ENCODE assay signal across 10 cellular contexts in the genomic region with DNA sequence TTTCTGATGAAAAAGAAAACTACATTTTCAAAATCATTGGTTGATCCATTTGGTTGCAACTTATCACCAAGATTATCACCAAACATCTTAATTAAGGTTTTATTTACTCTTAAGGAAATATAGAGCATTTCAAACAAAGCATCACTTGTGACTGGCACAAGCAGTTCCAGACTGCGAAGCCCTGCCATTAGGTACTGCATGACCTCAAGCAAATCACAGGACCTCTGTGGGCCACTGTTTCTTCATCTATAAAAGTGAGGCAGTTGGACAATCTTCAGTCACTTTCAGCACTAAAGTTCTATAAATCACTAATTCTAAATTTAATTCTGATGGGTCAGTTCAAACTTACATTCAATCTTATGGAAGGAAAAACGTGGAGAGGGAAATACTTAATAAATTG. TPM values are rescaled to one million over a fixed set of nuclear protein-coding genes. Genes with fewer than 3 reads are reported as not detected.
DNase-seq lines count a peak whose midpoint lies in the region; ATAC-seq, FAIRE-seq and TF ChIP-seq lines count a peak whose summit lies in the region.
"Had no signal": no experiment of that assay in that cellular context is flagged by ENCODE, and none has a peak within 500 bp of the region (broad histone marks: within the 10 kb centered on the region; RNA-seq: fewer than 3 reads in every experiment).

No MANE protein-coding gene starts in this region.

- H3K79me2 ChIP-seq in HepG2 (ENCODE audit: insufficient read depth, low read length): peaks cover 92% of the 10 kb centered on the region

- no peaks in the 10 kb centered on the region for H3K9me3 ChIP-seq in left ventricle myocardium inferior (replicated peaks)
- no peaks in the 10 kb centered on the region for H3K9me3 ChIP-seq in right cardiac atrium (ENCODE audit: control insufficient read depth, low read length)
- H3K9me3 ChIP-seq in HepG2 (ENCODE audit: low read length): no peaks in the 10 kb centered on the region
- H3K9me3 ChIP-seq in vagina: no peaks in the 10 kb centered on the region

- no peaks in the 10 kb centered on the region for H3K27me3 Mint-ChIP-seq in activated CD4-positive, alpha-beta T cell treated with anti-CD3 and anti-CD28 coated beads, Interleukin-2, amount 10 ng/mL, durations not matched to agents 24 days and 14 days

- H3K4me3 Mint-ChIP-seq in activated CD4-positive, alpha-beta T cell treated with anti-CD3 and anti-CD28 coated beads, Interleukin-2, amount 10 ng/mL, durations not matched to agents 24 days and 14 days: peak overlapping the region; percentile 95

- TF ChIP-seq CTCF in left ventricle myocardium inferior (IDR thresholded peaks at IDR 0.05; ENCODE audit: borderline replicate concordance) (no peak), HepG2 (CRISPR knock-in tag; IDR thresholded peaks at IDR 0.05) (no peak), vagina (IDR thresholded peaks at IDR 0.05) (no peak)

- H3K27me3 ChIP-seq in left ventricle myocardium inferior (ENCODE audit: low read depth) (no peaks in the 10 kb centered on the region), right cardiac atrium (ENCODE audit: control insufficient read depth, insufficient read depth) (no peaks in the 10 kb centered on the region), HepG2 (ENCODE audit: control insufficient read depth in 1 of 2, insufficient read depth in 2 of 2, low read length in 2 of 2) (no peaks in the 10 kb centered on the region), vagina (no peaks in the 10 kb centered on the region)
- H3K27me3 ChIP-seq: cardiac muscle cell had no signal

- TF ChIP-seq POLR2A in HepG2 (IDR thresholded peaks at IDR 0.05; ENCODE audit: insufficient read depth in 1 of 2, low read depth in 2 of 2, low read length in 2 of 2) (no peak), vagina (IDR thresholded peaks at IDR 0.05) (no peak)

- DNase-seq in left ventricle myocardium inferior (no peak), right cardiac atrium (no peak), HepG2 (ENCODE audit: low spot score) (no peak), vagina (ENCODE audit: extremely low spot score in 2 of 2) (no peak), dermis blood vessel endothelial cell (no peak)
- peak; percentile 75 for DNase-seq in activated CD4-positive, alpha-beta T cell treated with anti-CD3 and anti-CD28 coated beads, Interleukin-2, amount 10 ng/mL, durations not matched to agents 24 days and 14 days
- DNase-seq: EL had no signal

- peak overlapping the region; percentile 76 for H3K9ac ChIP-seq in HepG2 (ENCODE audit: insufficient read depth, low read depth, low read length)

- H3K27ac Mint-ChIP-seq in activated CD4-positive, alpha-beta T cell treated with anti-CD3 and anti-CD28 coated beads, Interleukin-2, amount 10 ng/mL, durations not matched to agents 24 days and 14 days: peak overlapping the region; percentile 95

- no peak for TF ChIP-seq RAD21 in HepG2 (CRISPR knock-in tag; IDR thresholded peaks at IDR 0.05)

- peak overlapping the region; percentile 73 for H3K27ac ChIP-seq in left ventricle myocardium inferior (replicated peaks)
- no peak overlapping the region for H3K27ac ChIP-seq in right cardiac atrium (ENCODE audit: low read length)
- peak overlapping the region; percentile 87 for H3K27ac ChIP-seq in HepG2 (ENCODE audit: extremely low read length, insufficient read depth, low read length)
- H3K27ac ChIP-seq in vagina: peak overlapping the region; percentile 81
- H3K27ac ChIP-seq: cardiac muscle cell had no signal

- WGBS in right cardiac atrium: 67% methylated on average over 2 of the region's 2 CpGs
- 57% methylated on average over 2 of the region's 2 CpGs for WGBS in HepG2 (ENCODE audit: low lambda C conversion rate)

- H3K4me3 ChIP-seq in left ventricle myocardium inferior: peak overlapping the region; percentile 39
- no peak overlapping the region for H3K4me3 ChIP-seq in right cardiac atrium (ENCODE audit: low read length)
- H3K4me3 ChIP-seq in HepG2 (replicated peaks in 1 of 3; ENCODE audit: insufficient read depth in 1 of 3, low read depth in 2 of 3, low read length in 3 of 3): peak overlapping the region; percentile 46 to 55 (median 51)
- H3K4me3 ChIP-seq in vagina: peak overlapping the region; percentile 7 to 37
- H3K4me3 ChIP-seq: cardiac muscle cell had no signal

- TF ChIP-seq EP300 in HepG2 (IDR thresholded peaks at IDR 0.05; ENCODE audit: low read depth in 2 of 2, low read length in 2 of 2) (no peak), HepG2 (CRISPR knock-in tag; IDR thresholded peaks at IDR 0.05; ENCODE audit: borderline replicate concordance) (no peak)

- H2AFZ ChIP-seq in HepG2 (ENCODE audit: low read length): no peak overlapping the region

- H3K9me3 Mint-ChIP-seq in activated CD4-positive, alpha-beta T cell treated with anti-CD3 and anti-CD28 coated beads, Interleukin-2, amount 10 ng/mL, durations not matched to agents 24 days and 14 days: no peaks in the 10 kb centered on the region

- in situ Hi-C loops in HepG2 (cut with HindIII; ENCODE audit: extremely low pct_ligation_motif_present, low pct_unique_long_range_greater_than_20kb): no loop called here

- CTCF ChIA-PET in HepG2 (lab: Yijun Ruan, JAX; ENCODE audit: low intra/inter-chr PET ratio, low total read pairs): no interaction called here

- H3K36me3 ChIP-seq in left ventricle myocardium inferior: no peaks in the 10 kb centered on the region
- no peaks in the 10 kb centered on the region for H3K36me3 ChIP-seq in HepG2 (replicated peaks in 1 of 2; ENCODE audit: control insufficient read depth in 1 of 2, insufficient read depth in 2 of 2, low read length in 2 of 2)
- H3K36me3 ChIP-seq in vagina: no peaks in the 10 kb centered on the region
- H3K36me3 ChIP-seq: cardiac muscle cell had no signal

- peak overlapping the region; percentile 85 for H3K4me2 ChIP-seq in HepG2 (ENCODE audit: low read depth, low read length)

- no TSS peak for BruUV-seq in HepG2 (replicated peaks; lab: Mats Ljungman, UMichigan)

- peaks cover 27% of the 10 kb centered on the region for H3K36me3 Mint-ChIP-seq in activated CD4-positive, alpha-beta T cell treated with anti-CD3 and anti-CD28 coated beads, Interleukin-2, amount 10 ng/mL, durations not matched to agents 24 days and 14 days (ENCODE audit: low read depth)

- H4K20me1 ChIP-seq in HepG2 (ENCODE audit: insufficient read depth, low read length): no peaks in the 10 kb centered on the region

- FAIRE-seq in HepG2 (lab: Jason Lieb, UNC): no peak

- intact Hi-C loops in left ventricle myocardium inferior (cut with micrococcal nuclease) (no loop called here), right cardiac atrium (cut with DNase I) (no loop called here), HepG2 (cut with micrococcal nuclease; ENCODE audit: unreplicated experiment) (loop anchor here (5.0 kb wide), 3 partner anchors 40 to 95 kb away; no protein-coding TSS in a partner anchor), vagina (cut with DNase I) (no loop called here)
- intact Hi-C loops in activated CD4-positive, alpha-beta T cell treated with anti-CD3 and anti-CD28 coated beads, Interleukin-2, amount 10 ng/mL, durations not matched to agents 24 days and 14 days (cut with micrococcal nuclease): loop anchor here (1.0 to 10.0 kb wide), 3 partner anchors 9 to 350 kb away; a partner anchor contains a TSS

- ATAC-seq in right cardiac atrium: no peak
- no peak for ATAC-seq in HepG2
- no peak for ATAC-seq in HG03378 (IDR thresholded peaks at IDR 0.05; ENCODE audit: unreplicated experiment)
- no peak for ATAC-seq in HG03095 (IDR thresholded peaks at IDR 0.05; ENCODE audit: unreplicated experiment)

- H3K4me1 ChIP-seq in left ventricle myocardium inferior (peaks cover 77% of the 10 kb centered on the region), right cardiac atrium (ENCODE audit: control insufficient read depth, insufficient read depth, low read length) (no peaks in the 10 kb centered on the region), HepG2 (ENCODE audit: insufficient read depth, low read length) (peaks cover 82% of the 10 kb centered on the region), vagina (peaks cover 42% of the 10 kb centered on the region)

- POLR2A ChIA-PET in HepG2 (lab: Yijun Ruan, JAX): interaction anchor here (0.9 to 3.2 kb wide), 2 partner anchors 8 to 38 kb away, joined by 4 to 22 read pairs; no protein-coding TSS in a partner anchor

- peaks cover 49% of the 10 kb centered on the region for H3K4me1 Mint-ChIP-seq in activated CD4-positive, alpha-beta T cell treated with anti-CD3 and anti-CD28 coated beads, Interleukin-2, amount 10 ng/mL, durations not matched to agents 24 days and 14 days

RNA-seq across cellular contexts. Expression of a gene that starts 2.0 kb away (rescaled TPM):
- total RNA-seq in left ventricle myocardium inferior (31.1 TPM), right cardiac atrium (10 to 100 TPM; 41.3 to 57.1 (median 45.6) TPM), HepG2 (2016; rRNA removed; fragmentation: Illumina TruSeq; extraction: Trizol) (71.5 and 91.5 TPM in 2 replicates), vagina (101 TPM), dermis blood vessel endothelial cell (95.5 and 124 TPM in 2 replicates)
- polyA plus RNA-seq in right cardiac atrium (16.6 TPM), HepG2 (2011; rRNA removed) (24.6 and 26.5 TPM in 2 replicates)
- total RNA-seq in activated CD4-positive, alpha-beta T cell treated with anti-CD3 and anti-CD28 coated beads, Interleukin-2, amount 10 ng/mL, durations not matched to agents 24 days and 14 days: 65.0 and 65.8 TPM in 2 replicates
- total RNA-seq in HepG2 (2016; cell fraction: cytosol; rRNA removed; fragmentation: Illumina TruSeq; extraction: Trizol; ENCODE audit: low read depth): 12.1 and 14.2 TPM in 2 replicates
- total RNA-seq in HepG2 (2016; cell fraction: insoluble cytoplasmic fraction; rRNA removed; fragmentation: Illumina TruSeq; extraction: Trizol): 70.6 and 87.4 TPM in 2 replicates
- total RNA-seq in HepG2 (2016; cell fraction: membrane; rRNA removed; fragmentation: Illumina TruSeq; extraction: Trizol): 24.5 and 26.2 TPM in 2 replicates
- total RNA-seq in HepG2 (2016; cell fraction: nucleus; rRNA removed; fragmentation: Illumina TruSeq; extraction: Trizol): 78.4 and 79.2 TPM in 2 replicates
- 14.1 and 18.0 TPM in 2 replicates for polyA plus RNA-seq in HepG2 (2011; cell fraction: cytosol; rRNA removed)
- 15.7 and 16.1 TPM in 2 replicates for polyA plus RNA-seq in HepG2 (2011; cell fraction: nucleus; rRNA removed)
- polyA plus RNA-seq in HepG2 (2012): 28.9 and 32.2 TPM in 2 replicates
- polyA plus RNA-seq in HepG2 (2016; cell fraction: cytosol; fragmentation: Illumina TruSeq; extraction: Trizol; ENCODE audit: low read depth): 1.6 and 1.9 TPM in 2 replicates
- 55.8 and 56.2 TPM in 2 replicates for polyA plus RNA-seq in HepG2 (2016; cell fraction: insoluble cytoplasmic fraction; fragmentation: Illumina TruSeq; extraction: Trizol; ENCODE audit: low read depth)
- 6.4 and 6.6 TPM in 2 replicates for polyA plus RNA-seq in HepG2 (2016; cell fraction: membrane; fragmentation: Illumina TruSeq; extraction: Trizol; ENCODE audit: low read depth)
- polyA plus RNA-seq in HepG2 (2016; cell fraction: nucleus; fragmentation: Illumina TruSeq; extraction: Trizol; ENCODE audit: insufficient read depth, low read depth): 46.4 and 47.1 TPM in 2 replicates
- 18.2 and 60.6 TPM in 2 replicates for polyA minus RNA-seq in HepG2 (2011; rRNA and poly(A)+ RNA removed; ENCODE audit: low replicate concordance)
- 29.5 and 31.8 TPM in 2 replicates for polyA minus RNA-seq in HepG2 (2011; cell fraction: cytosol; rRNA and poly(A)+ RNA removed)
- 77.6 and 81.4 TPM in 2 replicates for polyA minus RNA-seq in HepG2 (2011; cell fraction: nucleus; rRNA and poly(A)+ RNA removed)

RNA-seq across cellular contexts. Expression of a gene that starts 44.2 kb away (rescaled TPM):
- total RNA-seq in left ventricle myocardium inferior: 22.6 TPM
- total RNA-seq in right cardiac atrium: 10 to 100 TPM; 16.6 to 18.6 (median 16.9) TPM
- 21.0 TPM for polyA plus RNA-seq in right cardiac atrium
- total RNA-seq in activated CD4-positive, alpha-beta T cell treated with anti-CD3 and anti-CD28 coated beads, Interleukin-2, amount 10 ng/mL, durations not matched to agents 24 days and 14 days: 13.3 and 14.1 TPM in 2 replicates
- total RNA-seq in HepG2 (2016; rRNA removed; fragmentation: Illumina TruSeq; extraction: Trizol): 11.7 and 16.8 TPM in 2 replicates
- 1.8 and 2.7 TPM in 2 replicates for total RNA-seq in HepG2 (2016; cell fraction: cytosol; rRNA removed; fragmentation: Illumina TruSeq; extraction: Trizol; ENCODE audit: low read depth)
- 12.5 and 16.9 TPM in 2 replicates for total RNA-seq in HepG2 (2016; cell fraction: insoluble cytoplasmic fraction; rRNA removed; fragmentation: Illumina TruSeq; extraction: Trizol)
- total RNA-seq in HepG2 (2016; cell fraction: membrane; rRNA removed; fragmentation: Illumina TruSeq; extraction: Trizol): 4.5 and 4.9 TPM in 2 replicates
- total RNA-seq in HepG2 (2016; cell fraction: nucleus; rRNA removed; fragmentation: Illumina TruSeq; extraction: Trizol): 8.6 and 8.7 TPM in 2 replicates
- polyA plus RNA-seq in HepG2 (2011; rRNA removed): 5.6 and 6.7 TPM in 2 replicates
- 2.7 and 3.8 TPM in 2 replicates for polyA plus RNA-seq in HepG2 (2011; cell fraction: cytosol; rRNA removed)
- polyA plus RNA-seq in HepG2 (2011; cell fraction: nucleus; rRNA removed): 2.8 and 4.4 TPM in 2 replicates
- polyA plus RNA-seq in HepG2 (2012): 9.8 and 11.1 TPM in 2 replicates
- polyA plus RNA-seq in HepG2 (2016; cell fraction: cytosol; fragmentation: Illumina TruSeq; extraction: Trizol; ENCODE audit: low read depth): 1.0 and 1.1 TPM in 2 replicates
- 18.0 and 18.9 TPM in 2 replicates for polyA plus RNA-seq in HepG2 (2016; cell fraction: insoluble cytoplasmic fraction; fragmentation: Illumina TruSeq; extraction: Trizol; ENCODE audit: low read depth)
- 2.6 and 3.2 TPM in 2 replicates for polyA plus RNA-seq in HepG2 (2016; cell fraction: membrane; fragmentation: Illumina TruSeq; extraction: Trizol; ENCODE audit: low read depth)
- 14.5 and 15.5 TPM in 2 replicates for polyA plus RNA-seq in HepG2 (2016; cell fraction: nucleus; fragmentation: Illumina TruSeq; extraction: Trizol; ENCODE audit: insufficient read depth, low read depth)
- polyA minus RNA-seq in HepG2 (2011; rRNA and poly(A)+ RNA removed; ENCODE audit: low replicate concordance): 0.91 and 1.3 TPM in 2 replicates
- 3.2 and 3.7 TPM in 2 replicates for polyA minus RNA-seq in HepG2 (2011; cell fraction: cytosol; rRNA and poly(A)+ RNA removed)
- polyA minus RNA-seq in HepG2 (2011; cell fraction: nucleus; rRNA and poly(A)+ RNA removed): 8.1 and 9.2 TPM in 2 replicates
- 13.5 TPM for total RNA-seq in vagina
- 9.1 and 9.5 TPM in 2 replicates for total RNA-seq in dermis blood vessel endothelial cell

Comparison
In these comparisons a context has a peak if more than half of its experiments do, and no peak if none do; other contexts are left out.
1. intact Hi-C loops: an anchor here in activated CD4-positive, alpha-beta T cell treated with anti-CD3 and anti-CD28 coated beads, Interleukin-2, amount 10 ng/mL, durations not matched to agents 24 days and 14 days (1.0 to 10.0 kb wide) and HepG2 (5.0 kb wide); none called in left ventricle myocardium inferior, right cardiac atrium and vagina.